In the genomic region with DNA sequence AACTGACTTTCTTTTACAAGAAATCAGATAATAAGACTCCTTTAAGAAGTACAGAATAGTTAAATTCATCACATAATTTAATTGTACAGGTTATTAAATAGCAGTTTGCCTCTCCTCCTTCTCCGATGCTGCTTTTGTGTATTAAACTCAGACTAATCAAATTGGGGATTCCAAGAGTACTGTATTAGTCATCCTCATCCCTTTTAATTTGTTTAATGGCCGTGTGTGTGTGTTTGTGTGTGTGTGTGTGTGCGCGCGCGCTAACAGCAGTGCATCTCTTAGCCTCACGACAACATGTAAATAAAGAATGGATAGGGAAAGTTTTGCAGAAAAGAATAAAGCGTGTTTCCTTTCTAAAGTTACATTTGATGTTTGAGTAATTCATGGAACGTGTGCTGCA, we compare ENCODE assay signal across 30 cellular contexts.
"Had no signal": no experiment of that assay in that cellular context is flagged by ENCODE, and none has a peak within 500 bp of the region (broad histone marks: within the 10 kb centered on the region; RNA-seq: fewer than 3 reads in every experiment).

No MANE protein-coding gene starts in this region.

- H3K27me3 ChIP-seq: adrenal gland, esophagus muscularis mucosa, gastroesophageal sphincter, heart right ventricle had no signal

- H3K4me1 Mint-ChIP-seq: activated naive CD4-positive, alpha-beta T cell treated with anti-CD3 and anti-CD28 coated beads, Interleukin-2, amount 50 U/mL, for 24 hours; activated naive CD8-positive, alpha-beta T cell treated with anti-CD3 and anti-CD28 coated beads for 36 hours; activated naive CD8-positive, alpha-beta T cell treated with anti-CD3 and anti-CD28 coated beads, Interleukin-2, amount 50 U/mL, for 24 hours; activated T-helper 17 cell treated with anti-CD3 and anti-CD28 coated beads, Interleukin-2, amount 50 U/mL, for 72 hours; T-helper 17 cell had no signal

- H3K27ac ChIP-seq: adrenal gland, esophagus muscularis mucosa, gastroesophageal sphincter, heart right ventricle, WERI-Rb-1 had no signal

- H3K36me3 Mint-ChIP-seq: activated naive CD4-positive, alpha-beta T cell treated with anti-CD3 and anti-CD28 coated beads, Interleukin-2, amount 50 U/mL, for 24 hours; activated naive CD8-positive, alpha-beta T cell treated with anti-CD3 and anti-CD28 coated beads for 36 hours had no signal

- H3K4me3 Mint-ChIP-seq: activated B cell treated with CpG ODN at 0.5 μM for 24 hours; activated CD8-positive, alpha-beta T cell treated with anti-CD3 and anti-CD28 coated beads for 36 hours; activated naive CD4-positive, alpha-beta T cell treated with anti-CD3 and anti-CD28 coated beads for 36 hours; activated naive CD4-positive, alpha-beta T cell treated with anti-CD3 and anti-CD28 coated beads, Interleukin-2, amount 50 U/mL, for 24 hours; activated naive CD8-positive, alpha-beta T cell treated with anti-CD3 and anti-CD28 coated beads for 36 hours; activated naive CD8-positive, alpha-beta T cell treated with anti-CD3 and anti-CD28 coated beads, Interleukin-2, amount 50 U/mL, for 24 hours; activated T-cell treated with anti-CD3 and anti-CD28 coated beads, Interleukin-2, amount 50 U/mL, for 4 hours; activated T-helper 17 cell treated with anti-CD3 and anti-CD28 coated beads, Interleukin-2, amount 50 U/mL, for 72 hours; effector memory CD8-positive, alpha-beta T cell; T-helper 17 cell; T-helper 2 cell treated with Interferon-gamma antibody and Interleukin-4, amounts not matched to agents 5 μg/mL and 100 μg/mL, for 36 hours had no signal

- H3K9me3 Mint-ChIP-seq: activated B cell treated with CpG ODN at 0.5 μM for 24 hours; activated CD8-positive, alpha-beta T cell treated with anti-CD3 and anti-CD28 coated beads for 36 hours; activated naive CD4-positive, alpha-beta T cell treated with anti-CD3 and anti-CD28 coated beads for 36 hours; activated naive CD4-positive, alpha-beta T cell treated with anti-CD3 and anti-CD28 coated beads, Interleukin-2, amount 50 U/mL, for 24 hours; T-helper 2 cell treated with Interferon-gamma antibody and Interleukin-4, amounts not matched to agents 5 μg/mL and 100 μg/mL, for 36 hours had no signal

- H3K4me3 ChIP-seq: adrenal gland, esophagus muscularis mucosa, gastroesophageal sphincter, heart right ventricle had no signal

- ATAC-seq: activated CD4-positive, CD25-positive, alpha-beta regulatory T cell treated with anti-CD3 and anti-CD28 coated beads, Interleukin-2, amount 50 U/mL, for 24 hours; activated CD8-positive, alpha-beta T cell treated with anti-CD3 and anti-CD28 coated beads for 36 hours; activated naive CD8-positive, alpha-beta T cell treated with anti-CD3 and anti-CD28 coated beads, Interleukin-2, amount 50 U/mL, for 24 hours; activated T-cell treated with anti-CD3 and anti-CD28 coated beads, Interleukin-2, amount 50 U/mL, for 4 hours; activated T-helper 17 cell treated with anti-CD3 and anti-CD28 coated beads, Interleukin-2, amount 50 U/mL, for 72 hours; effector memory CD8-positive, alpha-beta T cell; gastroesophageal sphincter; heart right ventricle; T-helper 17 cell had no signal

- H3K4me1 ChIP-seq: adrenal gland, esophagus muscularis mucosa, gastroesophageal sphincter, heart right ventricle had no signal

- H3K36me3 ChIP-seq: adrenal gland, esophagus muscularis mucosa, gastroesophageal sphincter, heart right ventricle, WERI-Rb-1 had no signal

- H3K27ac Mint-ChIP-seq: activated B cell treated with CpG ODN at 0.5 μM for 24 hours; activated CD8-positive, alpha-beta T cell treated with anti-CD3 and anti-CD28 coated beads for 36 hours; activated naive CD4-positive, alpha-beta T cell treated with anti-CD3 and anti-CD28 coated beads for 36 hours; activated naive CD4-positive, alpha-beta T cell treated with anti-CD3 and anti-CD28 coated beads, Interleukin-2, amount 50 U/mL, for 24 hours; activated naive CD8-positive, alpha-beta T cell treated with anti-CD3 and anti-CD28 coated beads for 36 hours; activated naive CD8-positive, alpha-beta T cell treated with anti-CD3 and anti-CD28 coated beads, Interleukin-2, amount 50 U/mL, for 24 hours; activated T-helper 17 cell treated with anti-CD3 and anti-CD28 coated beads, Interleukin-2, amount 50 U/mL, for 72 hours; effector memory CD8-positive, alpha-beta T cell; T-helper 17 cell; T-helper 2 cell treated with Interferon-gamma antibody and Interleukin-4, amounts not matched to agents 5 μg/mL and 100 μg/mL, for 36 hours had no signal

- DNase-seq: activated B cell treated with CpG ODN at 0.5 μM for 24 hours; activated CD4-positive, alpha-beta T cell treated with anti-CD3 and anti-CD28 coated beads for 48 hours; activated CD4-positive, alpha-beta T cell treated with anti-CD3 and anti-CD28 coated beads, Interleukin-2, amount 50 U/mL, for 1 hour; activated CD4-positive, alpha-beta T cell treated with anti-CD3 and anti-CD28 coated beads, Interleukin-2, amount 50 U/mL, for 48 hours; activated CD8-positive, alpha-beta memory T cell treated with anti-CD3 and anti-CD28 coated beads for 24 hours; activated CD8-positive, alpha-beta T cell treated with anti-CD3 and anti-CD28 coated beads for 36 hours; activated effector memory CD4-positive, alpha-beta T cell treated with anti-CD3 and anti-CD28 coated beads, Interleukin-2, amount 50 U/mL, for 16 hours; activated naive CD4-positive, alpha-beta T cell treated with anti-CD3 and anti-CD28 coated beads for 36 hours; activated naive CD8-positive, alpha-beta T cell treated with anti-CD3 and anti-CD28 coated beads for 36 hours; activated naive CD8-positive, alpha-beta T cell treated with anti-CD3 and anti-CD28 coated beads, Interleukin-2, amount 50 U/mL, for 24 hours; activated T-cell treated with anti-CD3 and anti-CD28 coated beads, Interleukin-2, amount 50 U/mL, for 4 hours; adrenal gland; aorta; cortex of kidney; dermis blood vessel endothelial cell; effector CD4-positive, alpha-beta T cell; effector memory CD8-positive, alpha-beta T cell; erythroblast; foreskin melanocyte; heart right ventricle; T-helper 1 cell; T-helper 17 cell; T1000; WERI-Rb-1 had no signal

- H3K9me3 ChIP-seq: adrenal gland, esophagus muscularis mucosa, gastroesophageal sphincter, heart right ventricle had no signal

- H3K27me3 Mint-ChIP-seq: activated B cell treated with CpG ODN at 0.5 μM for 24 hours; activated CD8-positive, alpha-beta T cell treated with anti-CD3 and anti-CD28 coated beads for 36 hours; activated naive CD4-positive, alpha-beta T cell treated with anti-CD3 and anti-CD28 coated beads, Interleukin-2, amount 50 U/mL, for 24 hours; activated naive CD8-positive, alpha-beta T cell treated with anti-CD3 and anti-CD28 coated beads for 36 hours; activated naive CD8-positive, alpha-beta T cell treated with anti-CD3 and anti-CD28 coated beads, Interleukin-2, amount 50 U/mL, for 24 hours; activated T-helper 17 cell treated with anti-CD3 and anti-CD28 coated beads, Interleukin-2, amount 50 U/mL, for 72 hours; T-helper 17 cell had no signal
